Comparison of ENCODE assay signal across 8 cellular contexts in genomic region chr17:5584971-5585794, GRCh38. TPM values are rescaled to one million over a fixed set of nuclear protein-coding genes. Genes with fewer than 3 reads are reported as not detected.
A peak's percentile ranks its signal among the peaks of the same experiment; 100 is the strongest.
DNase-seq lines count a peak whose midpoint lies in the region; ATAC-seq and TF ChIP-seq lines count a peak whose summit lies in the region.

No MANE protein-coding gene starts in this region.

- H3K27ac ChIP-seq in Peyer's patch (peak overlapping the region; percentile 72 to 96 (median 87)), gastrocnemius medialis (peak overlapping the region; percentile 79 to 84 (median 83))

- peaks cover 0 to 30% (median 13%) of the 10 kb centered on the region in 4 donors for H3K4me1 ChIP-seq in Peyer's patch
- peaks cover 19 to 21% of the 10 kb centered on the region in 2 donors for H3K4me1 ChIP-seq in gastrocnemius medialis

- in situ Hi-C loops in gastrocnemius medialis (cut with MboI; ENCODE audit: low sequenced_read_pairs in 4 of 4), result loop anchor here (5.0 to 25.0 kb wide), 6 partner anchors 127 to 847 kb away; partner anchors contain the start of gene WSCD1 (in 2 of the 4)

- intact Hi-C loops in gastrocnemius medialis (cut with DNase I; ENCODE audit: low total_unique reads), result loop anchor here (5.0 kb wide), 1 partner anchor 852 kb away; the partner anchor contains the start of gene AIPL1

- H3K27me3 ChIP-seq in Peyer's patch, result no peaks in the 10 kb centered on the region
- H3K27me3 ChIP-seq in gastrocnemius medialis, result no peaks in the 10 kb centered on the region

- TF ChIP-seq POLR2A in Peyer's patch (IDR thresholded peaks at IDR 0.05) (no peak), gastrocnemius medialis (IDR thresholded peaks at IDR 0.05) (no peak)

- H3K9me3 ChIP-seq in Peyer's patch (no peaks in the 10 kb centered on the region), gastrocnemius medialis (no peaks in the 10 kb centered on the region)

- H3K36me3 ChIP-seq in Peyer's patch (no peaks in the 10 kb centered on the region), gastrocnemius medialis (no peaks in the 10 kb centered on the region)

- ATAC-seq in gastrocnemius medialis (peak in 1 of 2 donors; percentile 8), HG02623 (IDR thresholded peaks at IDR 0.05; ENCODE audit: unreplicated experiment) (no peak), GM21717 (IDR thresholded peaks at IDR 0.05; ENCODE audit: unreplicated experiment) (no peak), GM19351 (IDR thresholded peaks at IDR 0.05; ENCODE audit: unreplicated experiment) (no peak)

- DNase-seq in GM03348 (ENCODE audit: low spot score) (peak; percentile 86), Peyer's patch (peak in 1 of 3 donors; percentile 23), epithelial cell of proximal tubule (ENCODE audit: low read depth) (peak; percentile 63), gastrocnemius medialis (no peak)
- DNase-seq in stimulated activated CD4-positive, alpha-beta T cell treated with anti-CD3 and anti-CD28 coated beads, Interleukin-4, amount 100 ng/mL, for 4 hours, result no peak

- TF ChIP-seq CTCF in Peyer's patch (IDR thresholded peaks at IDR 0.05) (no peak), epithelial cell of proximal tubule (conservative IDR thresholded peaks at IDR 0.05; ENCODE audit: low read depth, low read length) (no peak), gastrocnemius medialis (IDR thresholded peaks at IDR 0.05 in 4 of 5, conservative IDR thresholded peaks at IDR 0.05 in 1 of 5) (no peak)

- peak overlapping the region in 1 of 4 donors; percentile 56 for H3K4me3 ChIP-seq in Peyer's patch
- no peak overlapping the region for H3K4me3 ChIP-seq in epithelial cell of proximal tubule (ENCODE audit: low read depth, low read length)
- peak overlapping the region in 1 of 4 donors; percentile 53 for H3K4me3 ChIP-seq in gastrocnemius medialis

RNA-seq across cellular contexts. Expression of gene NLRP1, which starts 0.9 kb away (rescaled TPM):
- total RNA-seq in Peyer's patch (10 to 100 TPM in 3 of 4 donors, 1 to 10 TPM in 1; 8.6 to 80.0 (median 18.5) TPM), epithelial cell of proximal tubule (7.8 and 12.7 TPM in 2 replicates), gastrocnemius medialis (1 to 10 TPM; 3.6 to 7.7 (median 6.9) TPM)

Comparison
In these comparisons a context has a peak if more than half of its experiments do, and no peak if none do; other contexts are left out.
1. DNase-seq: peak in GM03348 (single experiment) and epithelial cell of proximal tubule (single experiment); none in gastrocnemius medialis (0 of 2) and stimulated activated CD4-positive, alpha-beta T cell treated with anti-CD3 and anti-CD28 coated beads, Interleukin-4, amount 100 ng/mL, for 4 hours (0 of 2).